Comparison of ENCODE assay signal across 28 cellular contexts in the genomic region with DNA sequence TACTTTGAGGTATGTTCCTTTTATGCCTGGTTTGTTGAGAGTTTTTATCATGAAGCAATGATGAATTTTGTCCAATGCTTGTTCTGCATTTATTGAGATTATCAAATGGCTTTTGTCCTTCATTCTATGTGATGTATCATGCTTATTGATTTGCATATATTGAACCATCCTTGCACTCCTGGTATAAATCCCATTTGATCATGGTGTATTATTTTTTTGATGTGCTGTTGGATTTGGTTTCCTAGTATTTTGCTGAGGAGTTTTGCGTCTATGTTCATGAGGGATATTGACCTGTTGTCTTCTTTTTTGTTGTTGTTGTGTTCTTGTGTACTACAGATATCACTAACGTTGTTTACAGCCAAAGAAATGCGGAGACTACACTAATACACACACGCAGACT.
"Had no signal": no experiment of that assay in that cellular context is flagged by ENCODE, and none has a peak within 500 bp of the region (broad histone marks: within the 10 kb centered on the region; RNA-seq: fewer than 3 reads in every experiment).

No MANE protein-coding gene starts in this region.

- H3K9ac ChIP-seq: neural progenitor cell, parathyroid adenoma had no signal

- H3K27me3 ChIP-seq: neural progenitor cell, right atrium auricular region, right lobe of liver, uterus had no signal

- H3K4me3 ChIP-seq: left lung, lower lobe of right lung, neural progenitor cell, right atrium auricular region, right lobe of liver, smooth muscle cell, tibial nerve, uterus had no signal

- H3K27ac ChIP-seq: left lung, lower lobe of right lung, neural progenitor cell, neutrophil, parathyroid adenoma, right atrium auricular region, right lobe of liver, tibial nerve, uterus had no signal

- DNase-seq: hypothalamus; immature natural killer cell; kidney; left colon; left lung; lower lobe of right lung; mammary epithelial cell; mesenchymal stem cell; natural killer cell; nephron progenitor cell; occipital lobe; right lobe of liver; stimulated activated CD4-positive, alpha-beta T cell treated with anti-CD3 and anti-CD28 coated beads, Interleukin-1b, Interleukin-23, amount 100 ng/mL, for 48 hours; stimulated activated CD4-positive, alpha-beta T cell treated with anti-CD3 and anti-CD28 coated beads, Interleukin-2, amount 100 ng/mL, for 48 hours; stimulated activated CD4-positive, alpha-beta T cell treated with anti-CD3 and anti-CD28 coated beads, Interleukin-4, amount 100 ng/mL, for 4 hours; stimulated activated CD8-positive, alpha-beta memory T cell treated with anti-CD3 and anti-CD28 coated beads, Interleukin-4, amount 100 ng/mL, for 48 hours; stimulated activated naive CD4-positive, alpha-beta T cell treated with Interleukin-2 at 50 U/mL for 16 hours; stimulated activated naive CD8-positive, alpha-beta T cell treated with anti-CD3 and anti-CD28 coated beads, Interleukin-15, amount 100 ng/mL, for 72 hours; substantia nigra; uterus had no signal

- H3K4me3 Mint-ChIP-seq: immature natural killer cell; natural killer cell; nephron progenitor cell; neural progenitor cell; stimulated activated memory B cell treated with anti-CD40 and anti-IgM and Interleukin-4, amounts not matched to agents 10 μg/mL and 1 μg/mL and 100 μg/mL, for 72 hours; stimulated activated naive CD8-positive, alpha-beta T cell treated with anti-CD3 and anti-CD28 coated beads, Interleukin-15, amount 100 ng/mL, for 72 hours; type B pancreatic cell had no signal

- ATAC-seq: left colon; left lung; lower lobe of right lung; natural killer cell; right lobe of liver; stimulated activated memory B cell treated with anti-CD40 and anti-IgM and Interleukin-4, amounts not matched to agents 10 μg/mL and 1 μg/mL and 100 μg/mL, for 72 hours; stimulated activated naive CD8-positive, alpha-beta T cell treated with anti-CD3 and anti-CD28 coated beads, Interleukin-15, amount 100 ng/mL, for 72 hours had no signal

- H3K27ac Mint-ChIP-seq: immature natural killer cell; natural killer cell; nephron progenitor cell; neural progenitor cell; stimulated activated memory B cell treated with anti-CD40 and anti-IgM and Interleukin-4, amounts not matched to agents 10 μg/mL and 1 μg/mL and 100 μg/mL, for 72 hours; stimulated activated naive CD8-positive, alpha-beta T cell treated with anti-CD3 and anti-CD28 coated beads, Interleukin-15, amount 100 ng/mL, for 72 hours; type B pancreatic cell had no signal

- H3K4me1 ChIP-seq: left lung, lower lobe of right lung, neural progenitor cell, parathyroid adenoma, uterus had no signal

- H3K27me3 Mint-ChIP-seq: type B pancreatic cell had no signal

- H3K36me3 Mint-ChIP-seq: stimulated activated memory B cell treated with anti-CD40 and anti-IgM and Interleukin-4, amounts not matched to agents 10 μg/mL and 1 μg/mL and 100 μg/mL, for 72 hours had no signal

- H3K36me3 ChIP-seq: left lung, lower lobe of right lung, neutrophil, right atrium auricular region, right lobe of liver, tibial nerve, uterus had no signal

- H3K4me1 Mint-ChIP-seq: natural killer cell; nephron progenitor cell; stimulated activated memory B cell treated with anti-CD40 and anti-IgM and Interleukin-4, amounts not matched to agents 10 μg/mL and 1 μg/mL and 100 μg/mL, for 72 hours had no signal
